ENCODE assay signal across 11 cellular contexts in the genomic region with DNA sequence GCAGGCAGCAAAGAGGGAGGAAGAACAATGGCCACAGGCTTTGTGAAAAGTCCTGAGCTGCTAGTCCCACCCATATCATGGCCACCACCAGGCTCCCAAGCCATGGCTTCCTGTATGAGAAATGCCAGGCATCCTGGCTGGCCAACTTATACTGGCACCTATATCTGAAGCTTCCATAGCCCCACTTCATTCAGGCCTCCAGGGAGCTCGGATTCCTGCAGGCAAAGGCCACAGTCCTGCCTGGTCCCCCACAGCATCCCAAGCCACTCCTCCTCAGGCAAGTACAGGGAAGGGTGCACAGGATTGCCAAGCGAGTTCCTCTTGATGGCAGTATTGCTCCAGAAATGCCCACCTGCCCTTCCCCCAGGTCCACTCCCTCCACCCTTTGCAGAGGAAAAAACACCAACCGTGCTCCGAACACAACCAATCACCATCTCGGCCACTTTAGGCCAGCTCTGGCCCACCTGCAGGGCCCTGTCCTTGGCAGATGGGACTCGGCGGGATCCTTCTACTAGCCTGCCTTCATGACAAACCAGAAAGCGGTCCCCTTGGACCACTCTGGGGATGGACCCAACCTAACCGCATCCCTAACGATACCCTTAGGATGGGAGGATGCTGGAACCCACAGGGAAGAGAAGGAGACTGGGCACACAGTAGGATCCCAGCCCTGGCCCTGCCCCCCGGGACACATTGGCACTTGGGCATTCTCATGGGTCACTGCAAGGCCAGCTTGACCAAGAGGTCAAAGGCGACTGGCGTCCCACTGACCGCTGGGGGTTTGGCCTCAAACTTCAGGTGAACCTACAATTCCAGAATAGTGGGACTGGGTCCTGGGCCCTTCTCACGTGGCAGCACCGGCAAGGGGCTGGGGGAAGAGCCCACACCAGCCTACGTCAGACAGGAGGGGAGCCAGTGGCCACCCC.
DNase-seq lines count a peak whose midpoint lies in the region; ATAC-seq and TF ChIP-seq lines count a peak whose summit lies in the region.
"Had no signal": no experiment of that assay in that cellular context is flagged by ENCODE, and none has a peak within 500 bp of the region (broad histone marks: within the 10 kb centered on the region; RNA-seq: fewer than 3 reads in every experiment).

No MANE protein-coding gene starts in this region.

- no peaks in the 10 kb centered on the region for H3K27me3 Mint-ChIP-seq in endodermal cell (ENCODE audit: insufficient read depth)
- H3K27me3 Mint-ChIP-seq in activated CD4-positive, alpha-beta T cell treated with anti-CD3 and anti-CD28 coated beads for 36 hours, result no peaks in the 10 kb centered on the region
- H3K27me3 Mint-ChIP-seq: effector memory CD8-positive, alpha-beta T cell had no signal

- no peaks in the 10 kb centered on the region for H3K36me3 ChIP-seq in endodermal cell (ENCODE audit: control insufficient read depth, insufficient read depth, low read length)
- no peaks in the 10 kb centered on the region for H3K36me3 ChIP-seq in hepatocyte (replicated peaks; ENCODE audit: insufficient read depth, low read depth)

- ATAC-seq in activated CD4-positive, alpha-beta T cell treated with anti-CD3 and anti-CD28 coated beads for 36 hours, result no peak
- ATAC-seq in stimulated activated effector memory CD8-positive, alpha-beta T cell treated with anti-CD3 and anti-CD28 coated beads, Interleukin-12 subunit alpha, Interleukin-12 subunit beta, amount 100 ng/mL, for 72 hours, result no peak
- ATAC-seq: effector memory CD8-positive, alpha-beta T cell had no signal

- CTCF ChIA-PET in activated CD4-positive, alpha-beta T cell treated with anti-CD3 and anti-CD28 coated beads for 36 hours (lab: Charles Lee), result no interaction called here

- no peak overlapping the region for H3K27ac Mint-ChIP-seq in endodermal cell
- H3K27ac Mint-ChIP-seq in activated CD4-positive, alpha-beta T cell treated with anti-CD3 and anti-CD28 coated beads for 36 hours, result no peak overlapping the region
- H3K27ac Mint-ChIP-seq in stimulated activated effector memory CD8-positive, alpha-beta T cell treated with anti-CD3 and anti-CD28 coated beads, Interleukin-12 subunit alpha, Interleukin-12 subunit beta, amount 100 ng/mL, for 72 hours, result no peak overlapping the region
- H3K27ac Mint-ChIP-seq: effector memory CD8-positive, alpha-beta T cell had no signal

- H3K27me3 ChIP-seq in endodermal cell (ENCODE audit: control insufficient read depth, insufficient read depth, low read length, poor library complexity, severe bottlenecking), result no peaks in the 10 kb centered on the region
- H3K27me3 ChIP-seq in hepatocyte, result no peaks in the 10 kb centered on the region

- H3K9ac ChIP-seq in endodermal cell (ENCODE audit: extremely low read depth, low read length, poor library complexity, severe bottlenecking), result no peak overlapping the region

- peaks cover 18% of the 10 kb centered on the region for H3K4me1 Mint-ChIP-seq in endodermal cell
- H3K4me1 Mint-ChIP-seq in activated CD4-positive, alpha-beta T cell treated with anti-CD3 and anti-CD28 coated beads for 36 hours, result no peaks in the 10 kb centered on the region
- H3K4me1 Mint-ChIP-seq in stimulated activated effector memory CD8-positive, alpha-beta T cell treated with anti-CD3 and anti-CD28 coated beads, Interleukin-12 subunit alpha, Interleukin-12 subunit beta, amount 100 ng/mL, for 72 hours, result no peaks in the 10 kb centered on the region

- WGBS in endodermal cell (ENCODE audit: insufficient coverage in 1 of 2, insufficient read length in 1 of 2), 2 experiments, result 80 to 95% methylated on average over 1 to 16 of the region's 17 CpGs
- 91% methylated on average over 17 of the region's 17 CpGs for WGBS in hepatocyte (ENCODE audit: low lambda C conversion rate, missing lambda C conversion rate)

- H3K9me3 ChIP-seq in endodermal cell (ENCODE audit: control insufficient read depth, low read length) (no peaks in the 10 kb centered on the region), hepatocyte (ENCODE audit: low read depth) (no peaks in the 10 kb centered on the region)

- no peak overlapping the region for H3K4me2 ChIP-seq in hepatocyte

- DNase-seq in NCI-H748 (lab: John Stamatoyannopoulos, UW; ENCODE audit: unreplicated experiment), result peak; percentile 49
- no peak for DNase-seq in NCI-H748 treated with DMSO at 0.1 percent for 48 hours (lab: John Stamatoyannopoulos, UW)
- peak; percentile 27 for DNase-seq in NCI-H510A treated with DMSO at 0.1 percent for 48 hours (lab: John Stamatoyannopoulos, UW)
- peak; percentile 86 for DNase-seq in endodermal cell
- DNase-seq in activated CD4-positive, alpha-beta T cell treated with anti-CD3 and anti-CD28 coated beads for 36 hours, result no peak
- no peak for DNase-seq in hepatocyte (ENCODE audit: low spot score)
- DNase-seq in stimulated activated effector memory CD8-positive, alpha-beta T cell treated with anti-CD3 and anti-CD28 coated beads, Interleukin-12 subunit alpha, Interleukin-12 subunit beta, amount 100 ng/mL, for 72 hours (ENCODE audit: low spot score in 2 of 2), result no peak
- DNase-seq: ACHN; effector memory CD8-positive, alpha-beta T cell; left cardiac atrium had no signal

- H3K4me3 Mint-ChIP-seq in endodermal cell, result no peak overlapping the region
- no peak overlapping the region for H3K4me3 Mint-ChIP-seq in activated CD4-positive, alpha-beta T cell treated with anti-CD3 and anti-CD28 coated beads for 36 hours
- no peak overlapping the region for H3K4me3 Mint-ChIP-seq in stimulated activated effector memory CD8-positive, alpha-beta T cell treated with anti-CD3 and anti-CD28 coated beads, Interleukin-12 subunit alpha, Interleukin-12 subunit beta, amount 100 ng/mL, for 72 hours
- H3K4me3 Mint-ChIP-seq: effector memory CD8-positive, alpha-beta T cell had no signal

- H3K27ac ChIP-seq in endodermal cell (ENCODE audit: low read depth, low read length) (no peak overlapping the region), temporal lobe (ENCODE audit: low read depth, low read length) (peak overlapping the region; percentile 60), hepatocyte (no peak overlapping the region)

- H3K36me3 Mint-ChIP-seq in endodermal cell (ENCODE audit: low read depth), result peaks cover 36% of the 10 kb centered on the region
- H3K36me3 Mint-ChIP-seq in activated CD4-positive, alpha-beta T cell treated with anti-CD3 and anti-CD28 coated beads for 36 hours (ENCODE audit: low read depth), result no peaks in the 10 kb centered on the region
- H3K36me3 Mint-ChIP-seq in stimulated activated effector memory CD8-positive, alpha-beta T cell treated with anti-CD3 and anti-CD28 coated beads, Interleukin-12 subunit alpha, Interleukin-12 subunit beta, amount 100 ng/mL, for 72 hours, result no peaks in the 10 kb centered on the region

- TF ChIP-seq CTCF in endodermal cell (conservative IDR thresholded peaks at IDR 0.05) (peak; percentile 71), hepatocyte (IDR thresholded peaks at IDR 0.05; ENCODE audit: poor library complexity) (no peak)

- H3K4me3 ChIP-seq in endodermal cell (ENCODE audit: low read length) (no peak overlapping the region), hepatocyte (no peak overlapping the region)

- H4K20me1 ChIP-seq in hepatocyte (ENCODE audit: insufficient read depth, poor library complexity, severe bottlenecking), result no peaks in the 10 kb centered on the region

- no peak overlapping the region for H2AFZ ChIP-seq in hepatocyte

- H3K79me2 ChIP-seq in hepatocyte, result peaks cover 90% of the 10 kb centered on the region

- intact Hi-C loops in activated CD4-positive, alpha-beta T cell treated with anti-CD3 and anti-CD28 coated beads for 36 hours (cut with DNase I, micrococcal nuclease), result no loop called here

- no peaks in the 10 kb centered on the region for H3K9me2 ChIP-seq in hepatocyte (replicated peaks; ENCODE audit: insufficient read depth)

- POLR2A ChIA-PET in activated CD4-positive, alpha-beta T cell treated with anti-CD3 and anti-CD28 coated beads for 36 hours (lab: Charles Lee), result no interaction called here

- H3K4me1 ChIP-seq in endodermal cell (ENCODE audit: control insufficient read depth, insufficient read depth, low read length) (no peaks in the 10 kb centered on the region), hepatocyte (ENCODE audit: insufficient read depth) (no peaks in the 10 kb centered on the region)

- no peaks in the 10 kb centered on the region for H3K9me3 Mint-ChIP-seq in endodermal cell
- no peaks in the 10 kb centered on the region for H3K9me3 Mint-ChIP-seq in activated CD4-positive, alpha-beta T cell treated with anti-CD3 and anti-CD28 coated beads for 36 hours (ENCODE audit: low read depth)
- H3K9me3 Mint-ChIP-seq in stimulated activated effector memory CD8-positive, alpha-beta T cell treated with anti-CD3 and anti-CD28 coated beads, Interleukin-12 subunit alpha, Interleukin-12 subunit beta, amount 100 ng/mL, for 72 hours, result peaks cover 6% of the 10 kb centered on the region

Comparison
In these comparisons a context has a peak if more than half of its experiments do, and no peak if none do; other contexts are left out.
1. DNase-seq: peak in NCI-H748 (single experiment), NCI-H510A treated with DMSO at 0.1 percent for 48 hours (single experiment) and endodermal cell (single experiment); none in NCI-H748 treated with DMSO at 0.1 percent for 48 hours (single experiment), activated CD4-positive, alpha-beta T cell treated with anti-CD3 and anti-CD28 coated beads for 36 hours (single experiment), hepatocyte (single experiment) and stimulated activated effector memory CD8-positive, alpha-beta T cell treated with anti-CD3 and anti-CD28 coated beads, Interleukin-12 subunit alpha, Interleukin-12 subunit beta, amount 100 ng/mL, for 72 hours (0 of 2).